In the genomic region with DNA sequence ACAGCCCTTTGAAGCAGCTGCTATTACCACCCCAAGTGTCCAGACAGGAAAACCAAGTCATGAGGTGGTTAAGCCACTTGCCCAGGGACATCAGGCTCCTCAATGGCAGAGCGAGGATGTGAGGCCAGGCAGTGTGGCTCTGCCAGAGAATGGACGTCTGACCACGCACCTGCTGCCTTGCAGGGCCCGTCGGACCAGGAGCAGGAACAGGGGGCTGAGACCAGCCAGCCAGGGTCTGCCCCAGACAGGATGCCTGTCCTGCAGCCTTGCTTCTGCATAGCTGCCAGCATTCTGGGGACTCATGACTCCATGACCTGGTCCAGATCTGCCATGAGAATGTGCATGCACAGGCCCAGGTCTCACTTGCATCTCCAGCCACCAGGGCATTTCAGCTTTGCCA, we compare ENCODE assay signal across 16 cellular contexts. TPM values are rescaled to one million over a fixed set of nuclear protein-coding genes. Genes with fewer than 3 reads are reported as not detected.
DNase-seq lines count a peak whose midpoint lies in the region; TF ChIP-seq lines count a peak whose summit lies in the region.
"Had no signal": no experiment of that assay in that cellular context is flagged by ENCODE, and none has a peak within 500 bp of the region (broad histone marks: within the 10 kb centered on the region; RNA-seq: fewer than 3 reads in every experiment).

No MANE protein-coding gene starts in this region.

- H3K9me3 ChIP-seq in OCI-LY1 (ENCODE audit: low read length) = no peaks in the 10 kb centered on the region

- no peaks in the 10 kb centered on the region for H3K27me3 ChIP-seq in OCI-LY1 (ENCODE audit: insufficient read depth, low read length)

- no peaks in the 10 kb centered on the region for H3K79me2 ChIP-seq in OCI-LY1 (ENCODE audit: insufficient read depth, low read length)

- H2AFZ ChIP-seq in OCI-LY1 (ENCODE audit: low read length) = no peak overlapping the region
- H2AFZ ChIP-seq: GM23248 had no signal

- no peaks in the 10 kb centered on the region for H4K20me1 ChIP-seq in OCI-LY1 (ENCODE audit: insufficient read depth, low read length)

- H3K9ac ChIP-seq in OCI-LY1 (ENCODE audit: low read length) = no peak overlapping the region
- H3K9ac ChIP-seq: GM23248 had no signal

- H3F3A ChIP-seq in OCI-LY1 (ENCODE audit: insufficient read depth, low read length) = peaks cover 10% of the 10 kb centered on the region

- peak; percentile 50 for DNase-seq in activated CD8-positive, alpha-beta memory T cell treated with anti-CD3 and anti-CD28 coated beads for 24 hours
- no peak for DNase-seq in activated CD8-positive, alpha-beta memory T cell treated with anti-CD3 and anti-CD28 coated beads, Interleukin-2, amount 50 U/mL, for 4 hours
- DNase-seq in myocyte (ENCODE audit: low read depth) (peak; percentile 67), AG20443 (ENCODE audit: low spot score) (no peak)
- no peak for DNase-seq in effector CD8-positive, alpha-beta T cell (lab: John Stamatoyannopoulos, UW)
- DNase-seq: C1 segment of cervical spinal cord; Calu3; CD4-positive, alpha-beta memory T cell; COR-L47; DMS53; DMS79 treated with DMSO at 0.1 percent for 48 hours; GF-D8; GM23248; H9 had no signal

- H3K27ac ChIP-seq in OCI-LY1 (ENCODE audit: low read depth, low read length, poor library complexity, severe bottlenecking) = peak overlapping the region; percentile 60
- H3K27ac ChIP-seq: 22Rv1, GM23248 had no signal

- H3K4me1 ChIP-seq in OCI-LY1 (ENCODE audit: insufficient read depth, low read length, severe bottlenecking) = peaks cover 57% of the 10 kb centered on the region

- H3K36me3 ChIP-seq in OCI-LY1 (ENCODE audit: insufficient read depth, low read length) = peaks cover 3% of the 10 kb centered on the region; the same call in 1 of the 2 replicates

- no peak overlapping the region for H3K4me3 ChIP-seq in OCI-LY1 (ENCODE audit: low read depth, low read length, poor library complexity, severe bottlenecking)
- H3K4me3 ChIP-seq: GM23248 had no signal

- 0 out of 2 replicates have a peak overlapping the region, but pooled peaks have one; percentile 10 for H3K4me2 ChIP-seq in OCI-LY1 (ENCODE audit: low read length)

- TF ChIP-seq CTCF in OCI-LY1 (IDR thresholded peaks at IDR 0.05; ENCODE audit: low read length) = no peak

- no peaks in the 10 kb centered on the region for H3K9me2 ChIP-seq in OCI-LY1 (ENCODE audit: low read depth, low read length)

RNA-seq across cellular contexts. Expression of a gene that starts 52.0 kb away (rescaled TPM):
- total RNA-seq in myocyte = 23.5 and 36.2 TPM in 2 replicates
- polyA plus RNA-seq in myocyte (2012) = 23.2 TPM

Comparison
In these comparisons a context has a peak if more than half of its experiments do, and no peak if none do; other contexts are left out.
1. DNase-seq: peak in activated CD8-positive, alpha-beta memory T cell treated with anti-CD3 and anti-CD28 coated beads for 24 hours (single experiment) and myocyte (single experiment); none in activated CD8-positive, alpha-beta memory T cell treated with anti-CD3 and anti-CD28 coated beads, Interleukin-2, amount 50 U/mL, for 4 hours (single experiment), AG20443 (single experiment) and effector CD8-positive, alpha-beta T cell (single experiment).